ENCODE assay signal across 23 cellular contexts in the genomic region with DNA sequence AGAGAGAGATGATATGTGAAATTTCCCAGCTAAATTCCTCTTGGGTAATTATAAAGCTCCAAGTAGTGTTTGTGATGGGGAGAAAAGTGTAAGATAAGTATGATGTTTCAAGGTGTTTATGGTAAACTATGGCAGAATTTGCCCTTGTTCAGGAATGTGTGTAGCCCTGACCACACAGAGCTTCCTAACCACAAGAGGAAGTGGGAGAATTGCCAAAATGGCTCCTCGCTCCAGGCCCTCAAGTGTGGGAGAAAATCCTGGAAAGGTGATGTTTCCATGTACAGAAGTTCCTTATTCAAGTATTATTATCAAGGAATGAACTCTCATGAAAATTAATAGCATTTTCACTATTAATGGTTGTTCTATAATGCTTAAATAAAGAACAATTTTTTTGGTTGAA.
"Had no signal": no experiment of that assay in that cellular context is flagged by ENCODE, and none has a peak within 500 bp of the region (broad histone marks: within the 10 kb centered on the region; RNA-seq: fewer than 3 reads in every experiment).

No MANE protein-coding gene starts in this region.

- H3K4me1 ChIP-seq: adrenal gland, ascending aorta, SJSA1 had no signal

- H3K36me3 ChIP-seq: adrenal gland, ascending aorta, SJSA1 had no signal

- H3K27ac ChIP-seq: adrenal gland, ascending aorta, KMS-11, RWPE1, SJSA1, VCaP had no signal

- DNase-seq: activated CD4-positive, alpha-beta T cell treated with anti-CD3 and anti-CD28 coated beads for 36 hours; activated CD4-positive, alpha-beta T cell treated with anti-CD3 and anti-CD28 coated beads, Interleukin-2, amount 50 U/mL, for 1 hour; activated CD8-positive, alpha-beta memory T cell treated with anti-CD3 and anti-CD28 coated beads, Interleukin-2, amount 50 U/mL, for 4 hours; activated CD8-positive, alpha-beta T cell treated with anti-CD3 and anti-CD28 coated beads for 36 hours; activated naive CD4-positive, alpha-beta T cell treated with anti-CD3 and anti-CD28 coated beads, Interleukin-2, amount 50 U/mL, for 16 hours; activated naive CD8-positive, alpha-beta T cell treated with anti-CD3 and anti-CD28 coated beads, Interleukin-2, amount 10 ng/mL, durations not matched to agents 7 days and 5 days; activated T-cell treated with anti-CD3 and anti-CD28 coated beads, Interleukin-2, amount 50 U/mL, for 72 hours; adrenal gland; NCI-H1048; NCI-H146; NCI-H187 treated with DMSO at 0.1 percent for 48 hours; NCI-H2081 treated with DMSO at 0.1 percent for 48 hours; NCI-H446 treated with DMSO at 0.1 percent for 48 hours; NCI-H526; NCI-H82; Right ventricle myocardium superior had no signal

- H3K4me3 ChIP-seq: adrenal gland, ascending aorta, SJSA1 had no signal

- H3K9me3 ChIP-seq: adrenal gland, ascending aorta, SJSA1 had no signal

- H3K4me2 ChIP-seq: KMS-11 had no signal

- ATAC-seq: activated CD4-positive, alpha-beta T cell treated with anti-CD3 and anti-CD28 coated beads for 36 hours; activated CD8-positive, alpha-beta T cell treated with anti-CD3 and anti-CD28 coated beads for 36 hours; activated T-cell treated with anti-CD3 and anti-CD28 coated beads, Interleukin-2, amount 50 U/mL, for 72 hours; Panc1; SK-N-SH treated with all-trans-retinoic acid at 6 μM for 48 hours had no signal

- H3K27me3 ChIP-seq: adrenal gland, ascending aorta, SJSA1 had no signal
